In the genomic region with DNA sequence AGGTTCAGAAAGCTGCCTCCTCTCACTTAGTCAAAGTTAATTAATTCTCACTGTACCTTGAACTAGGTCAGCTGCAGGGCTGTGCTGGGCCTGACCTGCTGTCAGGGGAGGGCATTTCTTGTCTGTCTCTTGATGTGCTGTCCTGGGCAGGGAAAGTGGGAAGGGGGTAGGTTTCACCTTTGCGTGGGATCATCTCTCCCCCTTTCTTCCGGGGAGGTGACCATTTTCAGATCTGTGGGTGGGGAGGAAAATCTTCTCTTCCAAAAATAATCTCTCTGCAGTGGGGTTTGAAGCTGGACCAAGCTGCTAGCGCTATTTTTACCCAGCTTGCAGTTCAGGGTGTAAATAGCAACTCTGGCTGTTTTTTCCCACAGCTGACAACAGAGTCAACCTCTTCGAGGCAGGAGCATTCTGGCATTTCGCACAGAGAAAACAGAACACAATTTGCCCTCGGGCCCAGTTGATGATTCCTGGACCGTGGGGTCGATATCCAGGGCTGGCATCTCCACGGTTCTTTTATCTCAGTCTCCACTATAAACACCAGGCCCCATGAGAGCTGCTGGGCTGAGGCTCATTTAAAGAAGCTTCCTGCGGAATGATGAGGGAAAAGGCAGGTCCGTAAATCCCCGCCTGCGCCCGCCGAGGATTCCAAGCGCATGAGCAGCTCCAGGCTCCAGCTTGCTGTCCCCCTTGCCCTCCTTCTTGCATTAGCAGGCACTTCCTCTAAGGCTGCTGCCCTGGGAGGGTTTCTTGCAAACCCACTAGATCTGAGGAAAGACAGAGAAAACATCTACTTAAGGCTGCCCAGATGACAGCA, we compare ENCODE assay signal across 9 cellular contexts.
A peak's percentile ranks its signal among the peaks of the same experiment; 100 is the strongest.
DNase-seq lines count a peak whose midpoint lies in the region; ATAC-seq, FAIRE-seq and TF ChIP-seq lines count a peak whose summit lies in the region.
"Had no signal": no experiment of that assay in that cellular context is flagged by ENCODE, and none has a peak within 500 bp of the region (broad histone marks: within the 10 kb centered on the region; RNA-seq: fewer than 3 reads in every experiment).

No MANE protein-coding gene starts in this region.

- FAIRE-seq in GM12878 (lab: Jason Lieb, UNC): no peak

- H3K4me2 ChIP-seq in GM12878 (ENCODE audit: control insufficient read depth, insufficient read depth): no peak overlapping the region; the same call in 1 of the 2 replicates

- H3K4me3 ChIP-seq in GM12878: no peak overlapping the region

- TF ChIP-seq RAD21 in GM12878 (IDR thresholded peaks at IDR 0.05; ENCODE audit: insufficient read depth, low read depth, low read length): no peak

- H3K27ac ChIP-seq in GM12878 (ENCODE audit: control insufficient read depth, insufficient read depth): no peak overlapping the region

- H3K36me3 ChIP-seq in GM12878 (ENCODE audit: control insufficient read depth in 2 of 2, insufficient read depth in 2 of 2, low read length in 1 of 2): no peaks in the 10 kb centered on the region

- H3K79me2 ChIP-seq in GM12878 (ENCODE audit: control insufficient read depth, insufficient read depth, low read length): no peaks in the 10 kb centered on the region

- H3K27me3 ChIP-seq in GM12878 (replicated peaks in 1 of 2; ENCODE audit: control insufficient read depth in 2 of 2, insufficient read depth in 2 of 2, low read length in 1 of 2): no peaks in the 10 kb centered on the region

- H2AFZ ChIP-seq in GM12878 (ENCODE audit: control insufficient read depth, low read depth, low read length): no peak overlapping the region

- H3K9ac ChIP-seq in GM12878 (ENCODE audit: control insufficient read depth, insufficient read depth, low read length): no peak overlapping the region

- H3K4me1 ChIP-seq in GM12878 (ENCODE audit: control insufficient read depth, insufficient read depth, low read length): peaks cover 14% of the 10 kb centered on the region

- no peak for TF ChIP-seq POLR2A in GM12878 (IDR thresholded peaks at IDR 0.05; ENCODE audit: low read depth, low read length)

- no peaks in the 10 kb centered on the region for H3K9me3 ChIP-seq in GM12878 (replicated peaks; ENCODE audit: control insufficient read depth, insufficient read depth, low read length)

- DNase-seq in ELR (ENCODE audit: low read depth) (peak; percentile 74), GM12878 (ENCODE audit: low read depth, low spot score) (no peak), inferior parietal cortex (ENCODE audit: extremely low spot score) (peak; percentile 55), retina (peak; percentile 79), GM20000 (ENCODE audit: low spot score) (no peak)
- DNase-seq: activated CD4-positive, alpha-beta T cell treated with anti-CD3 and anti-CD28 coated beads for 36 hours had no signal

- ATAC-seq in GM12878: peak; percentile 60; the same call in 2 of the 3 replicates
- no peak for ATAC-seq in HG03097 (IDR thresholded peaks at IDR 0.05; ENCODE audit: low FRiP score, unreplicated experiment)
- no peak for ATAC-seq in GM21367 (IDR thresholded peaks at IDR 0.05; ENCODE audit: unreplicated experiment)
- ATAC-seq in HG02798 (IDR thresholded peaks at IDR 0.05; ENCODE audit: poor library complexity, unreplicated experiment): no peak
- ATAC-seq: activated CD4-positive, alpha-beta T cell treated with anti-CD3 and anti-CD28 coated beads for 36 hours had no signal

- in situ Hi-C loops in GM12878 (cut with MboI): no loop called here

- TF ChIP-seq CTCF in GM12878 (IDR thresholded peaks at IDR 0.05 in 2 of 3, conservative IDR thresholded peaks at IDR 0.05 in 1 of 3; ENCODE audit: control insufficient read depth in 2 of 3, extremely low read depth in 1 of 3, insufficient read depth in 1 of 3, low read depth in 3 of 3, low read length in 3 of 3) (no peak), GM20000 (IDR thresholded peaks at IDR 0.05; ENCODE audit: extremely low read depth, missing control alignments) (no peak)

- BruUV-seq in GM12878 (replicated peaks; lab: Mats Ljungman, UMichigan): no TSS peak

- RAD21 ChIA-PET in GM12878 (lab: Charles Lee; ENCODE audit: unreplicated experiment): interaction anchor here (1.0 to 5.7 kb wide), 6 partner anchors 14 to 115 kb away, joined by 3 to 51 read pairs (median 7); no protein-coding TSS in a partner anchor

- intact Hi-C loops in GM12878 (cut with micrococcal nuclease; ENCODE audit: unreplicated experiment): no loop called here

- SMC1A ChIA-PET in GM12878 (lab: Charles Lee; ENCODE audit: uncharacterized antibody, unreplicated experiment): interaction anchor here (0.8 to 11.6 kb wide), 11 partner anchors 10 to 113 kb away, joined by 3 to 104 read pairs (median 4); no protein-coding TSS in a partner anchor

- H4K20me1 ChIP-seq in GM12878 (ENCODE audit: control insufficient read depth, insufficient read depth): no peaks in the 10 kb centered on the region

- CTCF ChIA-PET in GM12878 (lab: Yijun Ruan, JAX): interaction anchor here (2.0 to 11.0 kb wide), 5 partner anchors 15 to 114 kb away, joined by 5 to 125 read pairs (median 15); no protein-coding TSS in a partner anchor

- 78% methylated on average over 16 of the region's 16 CpGs for WGBS in GM12878 (ENCODE audit: insufficient coverage, insufficient replicate concordance, low lambda C conversion rate, missing lambda C conversion rate)

- POLR2A ChIA-PET in GM12878 (lab: Charles Lee): interaction anchor here (0.6 to 1.5 kb wide), 2 partner anchors 50 to 413 kb away, joined by 4 to 10 read pairs; no protein-coding TSS in a partner anchor

- no peak for TF ChIP-seq EP300 in GM12878 (IDR thresholded peaks at IDR 0.05; ENCODE audit: borderline replicate concordance in 1 of 2, control insufficient read depth in 1 of 2, low read depth in 2 of 2, low read length in 2 of 2)

TF ChIP-seq in GM12878, 131 proteins besides CTCF, POLR2A, EP300 and RAD21:
- 0 out of 2 replicates have a peak, but pooled peaks have one; percentile 13 for TF ChIP-seq ATF7 (IDR thresholded peaks at IDR 0.05; ENCODE audit: low read depth)
- no peak for TF ChIP-seq SUZ12 (IDR thresholded peaks at IDR 0.05; ENCODE audit: unreplicated experiment)
- TF ChIP-seq PML (IDR thresholded peaks at IDR 0.05; ENCODE audit: low read length): no peak
- peak; percentile 68; the same call in 1 of the 2 replicates for TF ChIP-seq MEF2A (IDR thresholded peaks at IDR 0.05; ENCODE audit: insufficient read depth, low read depth, low read length)
- TF ChIP-seq MEF2B (IDR thresholded peaks at IDR 0.05; ENCODE audit: partially characterized antibody, poor library complexity, severe bottlenecking): peak; percentile 65
- TF ChIP-seq, protein P1, sequence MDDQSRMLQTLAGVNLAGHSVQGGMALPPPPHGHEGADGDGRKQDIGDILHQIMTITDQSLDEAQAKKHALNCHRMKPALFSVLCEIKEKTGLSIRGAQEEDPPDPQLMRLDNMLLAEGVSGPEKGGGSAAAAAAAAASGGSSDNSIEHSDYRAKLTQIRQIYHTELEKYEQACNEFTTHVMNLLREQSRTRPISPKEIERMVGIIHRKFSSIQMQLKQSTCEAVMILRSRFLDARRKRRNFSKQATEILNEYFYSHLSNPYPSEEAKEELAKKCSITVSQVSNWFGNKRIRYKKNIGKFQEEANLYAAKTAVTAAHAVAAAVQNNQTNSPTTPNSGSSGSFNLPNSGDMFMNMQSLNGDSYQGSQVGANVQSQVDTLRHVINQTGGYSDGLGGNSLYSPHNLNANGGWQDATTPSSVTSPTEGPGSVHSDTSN (IDR thresholded peaks at IDR 0.05; ENCODE audit: insufficient replicate concordance, low read depth, low read length): no peak
- peak in 1 of 2 experiments; percentile 13; a peak in 1 of 4 replicates for TF ChIP-seq BHLHE40 (IDR thresholded peaks at IDR 0.05; ENCODE audit: borderline replicate concordance in 1 of 2, low read depth in 2 of 2, low read length in 1 of 2)
- TF ChIP-seq RELB (IDR thresholded peaks at IDR 0.05; ENCODE audit: low read depth): peak; percentile 47; the same call in 1 of the 2 replicates
- TF ChIP-seq IKZF1 (conservative IDR thresholded peaks at IDR 0.05): peak; percentile 64; the same call in 1 of the 2 replicates
- peak; percentile 48 to 53; a peak in 2 of 4 replicates for TF ChIP-seq IKZF2 (IDR thresholded peaks at IDR 0.05)

Comparison
In these comparisons a context has a peak if more than half of its experiments do, and no peak if none do; other contexts are left out.
1. DNase-seq: peak in ELR (single experiment), inferior parietal cortex (single experiment) and retina (single experiment); none in GM12878 (single experiment) and GM20000 (single experiment).